In genomic region chr2:216775043-216775453, GRCh38 we compare ENCODE assay signal across 9 cellular contexts.
DNase-seq lines count a peak whose midpoint lies in the region; ATAC-seq and TF ChIP-seq lines count a peak whose summit lies in the region.
"Had no signal": no experiment of that assay in that cellular context is flagged by ENCODE, and none has a peak within 500 bp of the region (broad histone marks: within the 10 kb centered on the region; RNA-seq: fewer than 3 reads in every experiment).

No MANE protein-coding gene starts in this region.

- CTCF ChIA-PET in activated CD8-positive, alpha-beta memory T cell treated with anti-CD3 and anti-CD28 coated beads, Interleukin-2, amount 10 ng/mL, durations not matched to agents 7 days and 5 days (lab: Charles Lee): no interaction called here

- WGBS in endodermal cell (ENCODE audit: insufficient coverage in 1 of 2, insufficient read length in 1 of 2), 2 experiments: 94% methylated on average over 5 of the region's 5 CpGs; no CpG with 5 or more reads in 1 of the 2 experiments

- no peaks in the 10 kb centered on the region for H3K36me3 Mint-ChIP-seq in endodermal cell (ENCODE audit: low read depth)
- H3K36me3 Mint-ChIP-seq in activated CD8-positive, alpha-beta memory T cell treated with anti-CD3 and anti-CD28 coated beads, Interleukin-2, amount 10 ng/mL, durations not matched to agents 7 days and 5 days: no peaks in the 10 kb centered on the region

- H3K4me3 ChIP-seq in endodermal cell (ENCODE audit: low read length): no peak overlapping the region

- H3K27ac Mint-ChIP-seq in endodermal cell: no peak overlapping the region
- no peak overlapping the region for H3K27ac Mint-ChIP-seq in activated CD8-positive, alpha-beta memory T cell treated with anti-CD3 and anti-CD28 coated beads, Interleukin-2, amount 10 ng/mL, durations not matched to agents 7 days and 5 days

- no peak overlapping the region for H3K4me3 Mint-ChIP-seq in endodermal cell
- H3K4me3 Mint-ChIP-seq in activated CD8-positive, alpha-beta memory T cell treated with anti-CD3 and anti-CD28 coated beads, Interleukin-2, amount 10 ng/mL, durations not matched to agents 7 days and 5 days: no peak overlapping the region

- H3K4me1 Mint-ChIP-seq in endodermal cell: peaks cover 19% of the 10 kb centered on the region
- no peaks in the 10 kb centered on the region for H3K4me1 Mint-ChIP-seq in activated CD8-positive, alpha-beta memory T cell treated with anti-CD3 and anti-CD28 coated beads, Interleukin-2, amount 10 ng/mL, durations not matched to agents 7 days and 5 days

- peak overlapping the region; percentile 36 for H3K27ac ChIP-seq in endodermal cell (ENCODE audit: low read depth, low read length)
- H3K27ac ChIP-seq: HL-60 had no signal

- no peak for ATAC-seq in left lobe of liver
- ATAC-seq in activated CD8-positive, alpha-beta memory T cell treated with anti-CD3 and anti-CD28 coated beads, Interleukin-2, amount 10 ng/mL, durations not matched to agents 7 days and 5 days: no peak

- H3K36me3 ChIP-seq in endodermal cell (ENCODE audit: control insufficient read depth, insufficient read depth, low read length): no peaks in the 10 kb centered on the region

- no peaks in the 10 kb centered on the region for H3K27me3 ChIP-seq in endodermal cell (ENCODE audit: control insufficient read depth, insufficient read depth, low read length, poor library complexity, severe bottlenecking)

- H3K9me3 ChIP-seq in endodermal cell (ENCODE audit: control insufficient read depth, low read length): no peaks in the 10 kb centered on the region

- DNase-seq in DMS 273 treated with DMSO at 0.1 percent for 48 hours (lab: John Stamatoyannopoulos, UW): peak; percentile 83
- peak; percentile 94 for DNase-seq in NCI-H69 (lab: John Stamatoyannopoulos, UW)
- no peak for DNase-seq in endodermal cell
- DNase-seq in non-pigmented ciliary epithelial cell (ENCODE audit: low read depth): peak; percentile 76
- no peak for DNase-seq in NCI-H2171 treated with DMSO at 0.1 percent for 48 hours (lab: John Stamatoyannopoulos, UW)
- DNase-seq in left lobe of liver (ENCODE audit: low spot score): no peak
- no peak for DNase-seq in activated CD8-positive, alpha-beta memory T cell treated with anti-CD3 and anti-CD28 coated beads, Interleukin-2, amount 10 ng/mL, durations not matched to agents 7 days and 5 days
- DNase-seq in GF-D8 (lab: John Stamatoyannopoulos, UW): no peak

- peaks cover 3% of the 10 kb centered on the region for H3K9me3 Mint-ChIP-seq in endodermal cell
- peaks cover 2% of the 10 kb centered on the region for H3K9me3 Mint-ChIP-seq in activated CD8-positive, alpha-beta memory T cell treated with anti-CD3 and anti-CD28 coated beads, Interleukin-2, amount 10 ng/mL, durations not matched to agents 7 days and 5 days (ENCODE audit: low read depth)

- H3K27me3 Mint-ChIP-seq in endodermal cell (ENCODE audit: insufficient read depth): peaks cover 13% of the 10 kb centered on the region
- H3K27me3 Mint-ChIP-seq in activated CD8-positive, alpha-beta memory T cell treated with anti-CD3 and anti-CD28 coated beads, Interleukin-2, amount 10 ng/mL, durations not matched to agents 7 days and 5 days: peaks cover 3% of the 10 kb centered on the region

- H3K9ac ChIP-seq in endodermal cell (ENCODE audit: extremely low read depth, low read length, poor library complexity, severe bottlenecking): no peak overlapping the region

- TF ChIP-seq CTCF in endodermal cell (conservative IDR thresholded peaks at IDR 0.05): no peak

- H3K4me1 ChIP-seq in endodermal cell (ENCODE audit: control insufficient read depth, insufficient read depth, low read length): no peaks in the 10 kb centered on the region

Comparison
In these comparisons a context has a peak if more than half of its experiments do, and no peak if none do; other contexts are left out.
1. DNase-seq: peak in DMS 273 treated with DMSO at 0.1 percent for 48 hours (single experiment), NCI-H69 (single experiment) and non-pigmented ciliary epithelial cell (single experiment); none in endodermal cell (single experiment), NCI-H2171 treated with DMSO at 0.1 percent for 48 hours (single experiment), left lobe of liver (single experiment), activated CD8-positive, alpha-beta memory T cell treated with anti-CD3 and anti-CD28 coated beads, Interleukin-2, amount 10 ng/mL, durations not matched to agents 7 days and 5 days (single experiment) and GF-D8 (single experiment).